In the genomic region with DNA sequence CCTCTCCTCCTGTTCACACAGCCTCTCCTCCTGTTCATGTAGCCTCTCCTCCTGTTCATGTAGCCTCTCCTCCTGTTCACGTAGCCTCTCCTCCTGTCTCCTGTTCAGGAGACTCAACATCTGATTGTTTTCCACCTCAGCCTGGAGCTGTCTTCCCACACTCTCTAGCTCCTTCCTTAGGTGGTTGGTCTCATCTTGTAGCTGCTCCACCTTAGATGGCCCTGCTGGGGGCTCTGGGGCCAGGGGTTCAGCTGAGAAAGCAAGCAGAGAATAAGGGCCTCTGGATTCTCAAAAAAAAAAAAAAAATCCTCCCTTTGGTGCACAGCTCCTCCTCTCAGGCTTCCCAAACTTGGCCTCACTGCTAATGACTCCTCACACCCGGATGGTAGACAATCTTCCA, we compare ENCODE assay signal across 1 cellular context. TPM values are rescaled to one million over a fixed set of nuclear protein-coding genes. Genes with fewer than 3 reads are reported as not detected.
"Had no signal": no experiment of that assay in that cellular context is flagged by ENCODE, and none has a peak within 500 bp of the region (broad histone marks: within the 10 kb centered on the region; RNA-seq: fewer than 3 reads in every experiment).

No MANE protein-coding gene starts in this region.

RNA-seq across cellular contexts. Expression of gene GOLGA6L10, which starts 4.1 kb away (rescaled TPM):
- polyA plus RNA-seq: GM23248 had no signal
